In genomic region chr1:24857528-24858133, GRCh38 we compare ENCODE assay signal across 18 cellular contexts.
DNase-seq lines count a peak whose midpoint lies in the region; ATAC-seq lines count a peak whose summit lies in the region.
"Had no signal": no experiment of that assay in that cellular context is flagged by ENCODE, and none has a peak within 500 bp of the region (broad histone marks: within the 10 kb centered on the region; RNA-seq: fewer than 3 reads in every experiment).

No MANE protein-coding gene starts in this region.

- no peak overlapping the region for H2AK5ac ChIP-seq in neuronal stem cell (ENCODE audit: low read depth, low read length)

- H2AFZ ChIP-seq in neuronal stem cell (ENCODE audit: low read length), result no peak overlapping the region

- DNase-seq in ELR (ENCODE audit: low read depth), result peak; percentile 34
- DNase-seq in H7, result peak; percentile 67
- peak; percentile 27 for DNase-seq in amniotic epithelial cell (ENCODE audit: low read depth)
- DNase-seq in islet precursor cell, result peak; percentile 50
- no peak for DNase-seq in neuronal stem cell (ENCODE audit: low spot score)
- DNase-seq: activated CD4-positive, alpha-beta memory T cell treated with anti-CD3 and anti-CD28 coated beads for 36 hours; cortex of kidney; DMS153; GOT3; KG1; kidney; NCI-H510A treated with DMSO at 0.1 percent for 48 hours; PC-3; thyroid gland had no signal

- no peak overlapping the region for H2BK15ac ChIP-seq in neuronal stem cell (ENCODE audit: low read length)

- H3K4me3 ChIP-seq in H7 (ENCODE audit: insufficient read depth, low read depth, low read length) (no peak overlapping the region), neuronal stem cell (ENCODE audit: low read length in 2 of 2) (no peak overlapping the region)
- H3K4me3 ChIP-seq: skin epidermis, thyroid gland had no signal

- no peaks in the 10 kb centered on the region for H3K27me3 ChIP-seq in H7 (ENCODE audit: control insufficient read depth, insufficient read depth, low read length)
- H3K27me3 ChIP-seq in neuronal stem cell (ENCODE audit: control insufficient read depth in 3 of 3, insufficient read depth in 3 of 3, low read depth in 1 of 3, low read length in 3 of 3), result peaks cover 0 to 21% (median 0%) of the 10 kb centered on the region in 3 experiments
- H3K27me3 ChIP-seq: thyroid gland had no signal

- H3K18ac ChIP-seq in neuronal stem cell (ENCODE audit: low read length), result no peak overlapping the region

- H4K8ac ChIP-seq in neuronal stem cell (ENCODE audit: low read depth, low read length), result no peak overlapping the region

- no peak overlapping the region for H3K27ac ChIP-seq in neuronal stem cell (replicated peaks; ENCODE audit: low read length)
- H3K27ac ChIP-seq: skin epidermis, thyroid gland had no signal

- no peak for ATAC-seq in HG03571 (IDR thresholded peaks at IDR 0.05; ENCODE audit: unreplicated experiment)
- ATAC-seq in HG03135 (IDR thresholded peaks at IDR 0.05; ENCODE audit: unreplicated experiment), result no peak
- ATAC-seq in HG03045 (IDR thresholded peaks at IDR 0.05; ENCODE audit: unreplicated experiment), result no peak
- ATAC-seq: PC-3 had no signal

- H2BK12ac ChIP-seq in neuronal stem cell (ENCODE audit: low read length), result no peak overlapping the region

- no peaks in the 10 kb centered on the region for H3K79me1 ChIP-seq in neuronal stem cell (ENCODE audit: low read depth, low read length)

- no peak overlapping the region for H3K4ac ChIP-seq in neuronal stem cell (ENCODE audit: low read length)

- no peak overlapping the region for H3K23ac ChIP-seq in neuronal stem cell (ENCODE audit: low read depth, low read length, poor library complexity)

- H3K9me3 ChIP-seq in neuronal stem cell (replicated peaks in 1 of 2; ENCODE audit: control insufficient read depth in 2 of 2, insufficient read depth in 1 of 2, low read depth in 1 of 2, low read length in 2 of 2), result no peaks in the 10 kb centered on the region
- H3K9me3 ChIP-seq: thyroid gland had no signal

- no peak overlapping the region for H2BK120ac ChIP-seq in neuronal stem cell (ENCODE audit: low read depth, low read length)

- no peak overlapping the region for H4K91ac ChIP-seq in neuronal stem cell (ENCODE audit: low read depth, low read length, poor library complexity)

- WGBS in neuronal stem cell (ENCODE audit: extremely low coverage in 2 of 2, insufficient read length in 2 of 2, insufficient replicate concordance in 1 of 2), 2 donors, result no CpG with 5 or more reads among the region's 5 CpGs

- no peak overlapping the region for H3K9ac ChIP-seq in neuronal stem cell (ENCODE audit: low read depth, low read length, poor library complexity)

- no peak overlapping the region for H2BK5ac ChIP-seq in neuronal stem cell (ENCODE audit: low read length)

- no peak overlapping the region for H3K4me2 ChIP-seq in neuronal stem cell (ENCODE audit: insufficient read depth, low read length, poor library complexity, severe bottlenecking)

- peaks cover 0 to 4% of the 10 kb centered on the region in 2 donors for H3K4me1 ChIP-seq in neuronal stem cell (ENCODE audit: control insufficient read depth in 2 of 2, insufficient read depth in 1 of 2, low read depth in 1 of 2, low read length in 2 of 2)

- H3K36me3 ChIP-seq in H7 (replicated peaks; ENCODE audit: control insufficient read depth, insufficient read depth, low read length), result no peaks in the 10 kb centered on the region
- H3K36me3 ChIP-seq in neuronal stem cell (replicated peaks in 1 of 2; ENCODE audit: control insufficient read depth in 2 of 2, insufficient read depth in 2 of 2, low read length in 2 of 2), result no peaks in the 10 kb centered on the region
- H3K36me3 ChIP-seq: thyroid gland had no signal

- H3K14ac ChIP-seq in neuronal stem cell (ENCODE audit: low read length), result no peak overlapping the region
